ENCODE assay signal across 12 cellular contexts in genomic region chr13:23673354-23673753, GRCh38.
DNase-seq lines count a peak whose midpoint lies in the region; ATAC-seq and TF ChIP-seq lines count a peak whose summit lies in the region.
"Had no signal": no experiment of that assay in that cellular context is flagged by ENCODE, and none has a peak within 500 bp of the region (broad histone marks: within the 10 kb centered on the region; RNA-seq: fewer than 3 reads in every experiment).

No MANE protein-coding gene starts in this region.

- CTCF ChIA-PET in CD8-positive, alpha-beta memory T cell (lab: Charles Lee), result no interaction called here

- ATAC-seq in heart left ventricle, result peak in 3 of 4 donors; percentile 55 to 74 (median 69)
- ATAC-seq in sciatic nerve, result peak; percentile 49
- no peak for ATAC-seq in HG03521 (IDR thresholded peaks at IDR 0.05; ENCODE audit: unreplicated experiment)
- no peak for ATAC-seq in GM18867 (IDR thresholded peaks at IDR 0.05; ENCODE audit: unreplicated experiment)
- ATAC-seq: HepG2 had no signal

- peaks cover 0 to 53% (median 15%) of the 10 kb centered on the region in 9 donors for H3K36me3 ChIP-seq in heart left ventricle
- no peaks in the 10 kb centered on the region for H3K36me3 ChIP-seq in CD8-positive, alpha-beta memory T cell (ENCODE audit: insufficient read depth, low read length)

- H3K4me1 Mint-ChIP-seq in CD8-positive, alpha-beta memory T cell, result no peaks in the 10 kb centered on the region

- H3K27ac Mint-ChIP-seq in CD8-positive, alpha-beta memory T cell, result no peak overlapping the region
- H3K27ac Mint-ChIP-seq: activated T-helper 1 cell treated with anti-CD3 and anti-CD28 coated beads, Interleukin-12 subunit alpha, Interleukin-12 subunit beta, Interleukin-2, Interleukin-4 antibody, amounts not matched to agents 30 ng/mL and 10 ng/mL and 1 ng/mL, durations not matched to agents 14 hours and 24 hours and 36 hours had no signal

- POLR2A ChIA-PET in CD8-positive, alpha-beta memory T cell (lab: Charles Lee), result no interaction called here

- TF ChIP-seq POLR2A in heart left ventricle (IDR thresholded peaks at IDR 0.05), result no peak

- no peak for TF ChIP-seq CTCF in heart left ventricle (IDR thresholded peaks at IDR 0.05)

- no peak overlapping the region for H3K4me3 Mint-ChIP-seq in CD8-positive, alpha-beta memory T cell
- H3K4me3 Mint-ChIP-seq: activated T-helper 1 cell treated with anti-CD3 and anti-CD28 coated beads, Interleukin-12 subunit alpha, Interleukin-12 subunit beta, Interleukin-2, Interleukin-4 antibody, amounts not matched to agents 30 ng/mL and 10 ng/mL and 1 ng/mL, durations not matched to agents 14 hours and 24 hours and 36 hours had no signal

- no peak overlapping the region for H3K4me3 ChIP-seq in heart left ventricle
- no peak overlapping the region for H3K4me3 ChIP-seq in CD8-positive, alpha-beta memory T cell (ENCODE audit: low read length)

- peak; percentile 85 for DNase-seq in GM04504 (ENCODE audit: low read depth)
- DNase-seq in amniotic epithelial cell (ENCODE audit: low read depth), result peak; percentile 100
- DNase-seq in heart left ventricle, result no peak
- no peak for DNase-seq in sciatic nerve (ENCODE audit: low spot score)
- no peak for DNase-seq in CD8-positive, alpha-beta memory T cell
- no peak for DNase-seq in stimulated activated CD4-positive, alpha-beta T cell treated with anti-CD3 and anti-CD28 coated beads, Interleukin-2, amount 100 ng/mL, for 24 hours
- DNase-seq: stimulated activated CD4-positive, alpha-beta T cell treated with anti-CD3 and anti-CD28 coated beads, Interleukin-4, amount 100 ng/mL, for 4 hours; T1000 had no signal

- peak overlapping the region in 11 of 12 donors; percentile 6 to 66 (median 46) for H3K27ac ChIP-seq in heart left ventricle
- no peak overlapping the region for H3K27ac ChIP-seq in CD8-positive, alpha-beta memory T cell (ENCODE audit: low read depth, low read length)

- intact Hi-C loops in heart left ventricle (cut with DNase I) (no loop called here), sciatic nerve (cut with DNase I) (no loop called here)

- H3K9me3 ChIP-seq in heart left ventricle, result peaks cover 0 to 5% (median 0%) of the 10 kb centered on the region in 12 donors
- no peaks in the 10 kb centered on the region for H3K9me3 ChIP-seq in CD8-positive, alpha-beta memory T cell (ENCODE audit: low read length)

- 41 to 74% (median 60%) methylated on average over 4 of the region's 4 CpGs for WGBS in heart left ventricle, 4 donors

- peaks cover 9 to 48% of the 10 kb centered on the region in 2 donors for H3K27me3 Mint-ChIP-seq in CD8-positive, alpha-beta memory T cell

- H3K9me3 Mint-ChIP-seq in CD8-positive, alpha-beta memory T cell, result no peaks in the 10 kb centered on the region
- H3K9me3 Mint-ChIP-seq: activated T-helper 1 cell treated with anti-CD3 and anti-CD28 coated beads, Interleukin-12 subunit alpha, Interleukin-12 subunit beta, Interleukin-2, Interleukin-4 antibody, amounts not matched to agents 30 ng/mL and 10 ng/mL and 1 ng/mL, durations not matched to agents 14 hours and 24 hours and 36 hours had no signal

- no peaks in the 10 kb centered on the region for H3K27me3 ChIP-seq in heart left ventricle
- peaks cover 5% of the 10 kb centered on the region for H3K27me3 ChIP-seq in CD8-positive, alpha-beta memory T cell (ENCODE audit: insufficient read depth, low read length, poor library complexity, severe bottlenecking)

- H3K4me1 ChIP-seq in heart left ventricle, result peaks cover 0 to 36% (median 17%) of the 10 kb centered on the region in 12 donors
- no peaks in the 10 kb centered on the region for H3K4me1 ChIP-seq in CD8-positive, alpha-beta memory T cell (ENCODE audit: insufficient read depth, low read length)

- no peaks in the 10 kb centered on the region for H3K36me3 Mint-ChIP-seq in CD8-positive, alpha-beta memory T cell

Comparison
In these comparisons a context has a peak if more than half of its experiments do, and no peak if none do; other contexts are left out.
1. DNase-seq: peak in GM04504 (single experiment) and amniotic epithelial cell (single experiment); none in heart left ventricle (0 of 5), sciatic nerve (single experiment), CD8-positive, alpha-beta memory T cell (0 of 5) and stimulated activated CD4-positive, alpha-beta T cell treated with anti-CD3 and anti-CD28 coated beads, Interleukin-2, amount 100 ng/mL, for 24 hours (0 of 2).
2. ATAC-seq: peak in heart left ventricle (3 of 4) and sciatic nerve (single experiment); none in HG03521 (single experiment) and GM18867 (single experiment).